In genomic region chr10:123139165-123139520, GRCh38 we compare ENCODE assay signal across 23 cellular contexts. TPM values are rescaled to one million over a fixed set of nuclear protein-coding genes. Genes with fewer than 3 reads are reported as not detected.
DNase-seq lines count a peak whose midpoint lies in the region; ATAC-seq and TF ChIP-seq lines count a peak whose summit lies in the region.
"Had no signal": no experiment of that assay in that cellular context is flagged by ENCODE, and none has a peak within 500 bp of the region (broad histone marks: within the 10 kb centered on the region; RNA-seq: fewer than 3 reads in every experiment).

No MANE protein-coding gene starts in this region.

- H3K4me3 Mint-ChIP-seq in activated T-cell treated with anti-CD3 and anti-CD28 coated beads, Interleukin-2, amount 50 U/mL, for 24 hours, result no peak overlapping the region
- peak overlapping the region; percentile 37 for H3K4me3 Mint-ChIP-seq in endothelial cell (ENCODE audit: unreplicated experiment)
- H3K4me3 Mint-ChIP-seq in stimulated activated effector memory CD8-positive, alpha-beta T cell treated with anti-CD3 and anti-CD28 coated beads, Interleukin-12 subunit alpha, Interleukin-12 subunit beta, amount 100 ng/mL, for 72 hours, result peak overlapping the region; percentile 48
- H3K4me3 Mint-ChIP-seq: activated CD4-positive, alpha-beta T cell treated with anti-CD3 and anti-CD28 coated beads for 36 hours; stimulated activated memory B cell treated with anti-CD40 and anti-IgM and Interleukin-4, amounts not matched to agents 10 μg/mL and 1 μg/mL and 100 μg/mL, for 72 hours had no signal

- peak overlapping the region; percentile 41; the same call in 1 of the 2 replicates for H3K4me3 ChIP-seq in HUES6 (ENCODE audit: low read depth, low read length)
- H3K4me3 ChIP-seq: dorsolateral prefrontal cortex, esophagus muscularis mucosa, lower lobe of right lung, upper lobe of right lung had no signal

- H3K27me3 ChIP-seq in HUES6 (ENCODE audit: control insufficient read depth, insufficient read depth, low read length), result peaks cover 100% of the 10 kb centered on the region
- H3K27me3 ChIP-seq: SJCRH30 had no signal

- H3K27ac Mint-ChIP-seq in activated T-cell treated with anti-CD3 and anti-CD28 coated beads, Interleukin-2, amount 50 U/mL, for 24 hours, result peak overlapping the region; percentile 67
- no peak overlapping the region for H3K27ac Mint-ChIP-seq in endothelial cell (ENCODE audit: unreplicated experiment)
- no peak overlapping the region for H3K27ac Mint-ChIP-seq in stimulated activated effector memory CD8-positive, alpha-beta T cell treated with anti-CD3 and anti-CD28 coated beads, Interleukin-12 subunit alpha, Interleukin-12 subunit beta, amount 100 ng/mL, for 72 hours
- H3K27ac Mint-ChIP-seq: activated CD4-positive, alpha-beta T cell treated with anti-CD3 and anti-CD28 coated beads for 36 hours; activated naive CD8-positive, alpha-beta T cell treated with anti-CD3 and anti-CD28 coated beads, Interleukin-2, amount 50 U/mL, for 24 hours; stimulated activated memory B cell treated with anti-CD40 and anti-IgM and Interleukin-4, amounts not matched to agents 10 μg/mL and 1 μg/mL and 100 μg/mL, for 72 hours had no signal

- H3K27ac ChIP-seq in HUES6 (ENCODE audit: low read depth, low read length), result no peak overlapping the region
- H3K27ac ChIP-seq: dorsolateral prefrontal cortex, esophagus muscularis mucosa, lower lobe of right lung, SJCRH30, upper lobe of right lung had no signal

- no peak for TF ChIP-seq CTCF in endothelial cell (IDR thresholded peaks at IDR 0.05; ENCODE audit: unreplicated experiment)

- no peaks in the 10 kb centered on the region for H3K9me3 Mint-ChIP-seq in activated T-cell treated with anti-CD3 and anti-CD28 coated beads, Interleukin-2, amount 50 U/mL, for 24 hours
- no peaks in the 10 kb centered on the region for H3K9me3 Mint-ChIP-seq in endothelial cell (ENCODE audit: unreplicated experiment)
- H3K9me3 Mint-ChIP-seq in stimulated activated effector memory CD8-positive, alpha-beta T cell treated with anti-CD3 and anti-CD28 coated beads, Interleukin-12 subunit alpha, Interleukin-12 subunit beta, amount 100 ng/mL, for 72 hours, result no peaks in the 10 kb centered on the region
- H3K9me3 Mint-ChIP-seq: activated naive CD8-positive, alpha-beta T cell treated with anti-CD3 and anti-CD28 coated beads, Interleukin-2, amount 50 U/mL, for 24 hours had no signal

- peaks cover 90% of the 10 kb centered on the region for H3K27me3 Mint-ChIP-seq in activated T-cell treated with anti-CD3 and anti-CD28 coated beads, Interleukin-2, amount 50 U/mL, for 24 hours
- H3K27me3 Mint-ChIP-seq in endothelial cell (ENCODE audit: unreplicated experiment), result peaks cover 42% of the 10 kb centered on the region

- DNase-seq in activated T-cell treated with anti-CD3 and anti-CD28 coated beads, Interleukin-2, amount 50 U/mL, for 24 hours, result no peak
- no peak for DNase-seq in activated T-cell treated with anti-CD3 and anti-CD28 coated beads, Interleukin-2, amount 50 U/mL, for 48 hours
- no peak for DNase-seq in endothelial cell (ENCODE audit: low spot score)
- DNase-seq in stimulated activated effector memory CD8-positive, alpha-beta T cell treated with anti-CD3 and anti-CD28 coated beads, Interleukin-12 subunit alpha, Interleukin-12 subunit beta, amount 100 ng/mL, for 72 hours (ENCODE audit: low spot score in 2 of 2), result no peak
- DNase-seq in cerebellar cortex (ENCODE audit: low spot score), result no peak
- no peak for DNase-seq in AG20443 (ENCODE audit: low spot score)
- DNase-seq in NCI-H345 (lab: John Stamatoyannopoulos, UW), result no peak
- DNase-seq: activated naive CD8-positive, alpha-beta T cell treated with anti-CD3 and anti-CD28 coated beads, Interleukin-2, amount 50 U/mL, for 24 hours; dorsolateral prefrontal cortex; KBM-7; lower lobe of right lung; naive thymus-derived CD4-positive, alpha-beta T cell; NCI-H2081 treated with DMSO at 0.1 percent for 48 hours; NCI-H524; T-helper 9 cell; upper lobe of right lung had no signal

- H3K9me3 ChIP-seq in HUES6 (ENCODE audit: control insufficient read depth, insufficient read depth, low read depth, low read length), result no peaks in the 10 kb centered on the region
- H3K9me3 ChIP-seq: esophagus muscularis mucosa, lower lobe of right lung, SJCRH30, upper lobe of right lung had no signal

- H3K4me1 ChIP-seq in HUES6 (ENCODE audit: control insufficient read depth, insufficient read depth, low read length), result peaks cover 36% of the 10 kb centered on the region
- H3K4me1 ChIP-seq: SJCRH30 had no signal

- no peak overlapping the region for H3K9ac ChIP-seq in HUES6 (ENCODE audit: low read length)

- no peaks in the 10 kb centered on the region for H3K36me3 ChIP-seq in HUES6 (ENCODE audit: control insufficient read depth, insufficient read depth, low read length)
- H3K36me3 ChIP-seq: esophagus muscularis mucosa, lower lobe of right lung, SJCRH30, upper lobe of right lung had no signal

- no peak for ATAC-seq in stimulated activated effector memory CD8-positive, alpha-beta T cell treated with anti-CD3 and anti-CD28 coated beads, Interleukin-12 subunit alpha, Interleukin-12 subunit beta, amount 100 ng/mL, for 72 hours
- ATAC-seq: activated CD4-positive, alpha-beta T cell treated with anti-CD3 and anti-CD28 coated beads for 36 hours; activated naive CD8-positive, alpha-beta T cell treated with anti-CD3 and anti-CD28 coated beads, Interleukin-2, amount 50 U/mL, for 24 hours; naive thymus-derived CD4-positive, alpha-beta T cell; stimulated activated memory B cell treated with anti-CD40 and anti-IgM and Interleukin-4, amounts not matched to agents 10 μg/mL and 1 μg/mL and 100 μg/mL, for 72 hours had no signal

- peaks cover 63% of the 10 kb centered on the region for H3K4me1 Mint-ChIP-seq in activated T-cell treated with anti-CD3 and anti-CD28 coated beads, Interleukin-2, amount 50 U/mL, for 24 hours (ENCODE audit: low read depth)
- H3K4me1 Mint-ChIP-seq in endothelial cell (ENCODE audit: unreplicated experiment), result peaks cover 22% of the 10 kb centered on the region
- peaks cover 54% of the 10 kb centered on the region for H3K4me1 Mint-ChIP-seq in stimulated activated effector memory CD8-positive, alpha-beta T cell treated with anti-CD3 and anti-CD28 coated beads, Interleukin-12 subunit alpha, Interleukin-12 subunit beta, amount 100 ng/mL, for 72 hours

- no peaks in the 10 kb centered on the region for H3K36me3 Mint-ChIP-seq in activated T-cell treated with anti-CD3 and anti-CD28 coated beads, Interleukin-2, amount 50 U/mL, for 24 hours (ENCODE audit: low read depth)
- no peaks in the 10 kb centered on the region for H3K36me3 Mint-ChIP-seq in endothelial cell (ENCODE audit: low read depth, unreplicated experiment)
- H3K36me3 Mint-ChIP-seq in stimulated activated effector memory CD8-positive, alpha-beta T cell treated with anti-CD3 and anti-CD28 coated beads, Interleukin-12 subunit alpha, Interleukin-12 subunit beta, amount 100 ng/mL, for 72 hours, result peaks cover 15% of the 10 kb centered on the region
- H3K36me3 Mint-ChIP-seq: stimulated activated memory B cell treated with anti-CD40 and anti-IgM and Interleukin-4, amounts not matched to agents 10 μg/mL and 1 μg/mL and 100 μg/mL, for 72 hours had no signal

RNA-seq across cellular contexts. Expression of gene HMX3, which starts 3.4 kb away (rescaled TPM):
- not detected for total RNA-seq in endothelial cell (ENCODE audit: unreplicated experiment)
- total RNA-seq: activated CD4-positive, alpha-beta T cell treated with anti-CD3 and anti-CD28 coated beads for 36 hours; dorsolateral prefrontal cortex; esophagus muscularis mucosa; G401; lower lobe of right lung; naive thymus-derived CD4-positive, alpha-beta T cell; renal cortical epithelial cell; upper lobe of right lung had no signal

RNA-seq across cellular contexts. Expression of gene HMX2, which starts 8.8 kb away (rescaled TPM):
- total RNA-seq in endothelial cell (ENCODE audit: unreplicated experiment), result not detected
- total RNA-seq: dorsolateral prefrontal cortex; esophagus muscularis mucosa; G401; lower lobe of right lung; naive thymus-derived CD4-positive, alpha-beta T cell; renal cortical epithelial cell; SJCRH30; upper lobe of right lung had no signal

RNA-seq across cellular contexts. Expression of gene BUB3, which starts 15.1 kb away (rescaled TPM):
- total RNA-seq in endothelial cell (ENCODE audit: unreplicated experiment), result 107 TPM
